ENCODE assay signal across 16 cellular contexts in the genomic region with DNA sequence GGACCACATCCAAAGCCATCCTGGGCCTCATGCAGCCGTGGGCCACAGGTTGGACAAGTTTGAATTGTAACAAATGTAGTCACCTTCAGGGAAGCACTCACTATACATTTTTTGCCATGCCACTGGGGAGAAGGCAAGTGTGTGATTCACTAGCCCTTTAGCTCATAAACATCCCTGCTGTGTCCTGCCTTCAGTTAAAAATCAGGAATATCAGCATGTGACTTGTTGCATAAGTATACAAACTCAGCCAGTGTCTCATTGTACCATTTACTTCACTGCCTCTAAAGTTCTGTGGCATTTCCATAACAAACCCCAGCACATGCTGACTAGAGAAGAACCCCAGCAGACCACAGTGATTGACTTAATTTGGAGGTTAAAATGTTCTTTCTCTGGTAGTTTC.
DNase-seq lines count a peak whose midpoint lies in the region; ATAC-seq and TF ChIP-seq lines count a peak whose summit lies in the region.
"Had no signal": no experiment of that assay in that cellular context is flagged by ENCODE, and none has a peak within 500 bp of the region (broad histone marks: within the 10 kb centered on the region; RNA-seq: fewer than 3 reads in every experiment).

No MANE protein-coding gene starts in this region.

- peak overlapping the region; percentile 46 for H3K27ac ChIP-seq in osteoblast (ENCODE audit: low read depth, low read length)
- H3K27ac ChIP-seq: testis had no signal

- TF ChIP-seq CTCF in osteoblast (IDR thresholded peaks at IDR 0.05; ENCODE audit: extremely low read depth, low read depth, low read length): no peak

- H3K79me2 ChIP-seq in osteoblast (ENCODE audit: insufficient read depth, low read length): no peaks in the 10 kb centered on the region

- H3K4me2 ChIP-seq in osteoblast (ENCODE audit: insufficient read depth, low read length): peak overlapping the region; percentile 7

- peak overlapping the region; percentile 4 for H2AFZ ChIP-seq in osteoblast (ENCODE audit: low read length)

- no peaks in the 10 kb centered on the region for H3K36me3 ChIP-seq in osteoblast (ENCODE audit: insufficient read depth, low read length)

- H3K4me3 ChIP-seq in osteoblast (ENCODE audit: insufficient read depth, low read length): no peak overlapping the region
- H3K4me3 ChIP-seq: testis had no signal

- H3K27me3 ChIP-seq in osteoblast (ENCODE audit: insufficient read depth, low read length): no peaks in the 10 kb centered on the region
- H3K27me3 ChIP-seq: testis had no signal

- H3K4me1 ChIP-seq in osteoblast (ENCODE audit: insufficient read depth, low read length): peaks cover 29% of the 10 kb centered on the region
- H3K4me1 ChIP-seq: testis had no signal

- H4K20me1 ChIP-seq in osteoblast (ENCODE audit: insufficient read depth, low read length): no peaks in the 10 kb centered on the region

- DNase-seq in ELR (ENCODE audit: low read depth): peak; percentile 38
- peak; percentile 85 for DNase-seq in fibroblast of peridontal ligament (ENCODE audit: extremely low read depth)
- no peak for DNase-seq in osteoblast (ENCODE audit: insufficient read length, low spot score, missing footprints)
- no peak for DNase-seq in GOT3 (lab: John Stamatoyannopoulos, UW)
- DNase-seq in activated CD8-positive, alpha-beta memory T cell treated with anti-CD3 and anti-CD28 coated beads, Interleukin-2, amount 50 U/mL, for 4 hours: no peak
- DNase-seq: activated CD4-positive, alpha-beta T cell treated with anti-CD3 and anti-CD28 coated beads, Interleukin-2, amount 50 U/mL, for 1 hour; activated naive CD4-positive, alpha-beta T cell treated with anti-CD3 and anti-CD28 coated beads for 36 hours; CD8-positive, alpha-beta T cell; kidney; NCI-H146; nucleus accumbens; stimulated activated CD4-positive, alpha-beta T cell treated with anti-CD3 and anti-CD28 coated beads, Interleukin-4, amount 100 ng/mL, for 4 hours; testis had no signal

- H3K9me3 ChIP-seq in osteoblast (ENCODE audit: low read depth, low read length): no peaks in the 10 kb centered on the region
- H3K9me3 ChIP-seq: testis had no signal

- ATAC-seq in SK-N-SH treated with all-trans-retinoic acid at 6 μM for 48 hours: peak; percentile 81
- no peak for ATAC-seq in GM21528 (IDR thresholded peaks at IDR 0.05; ENCODE audit: low FRiP score, unreplicated experiment)
- ATAC-seq in GM21515 (IDR thresholded peaks at IDR 0.05; ENCODE audit: unreplicated experiment): no peak
- ATAC-seq: CD8-positive, alpha-beta T cell had no signal

TF ChIP-seq in SK-N-SH treated with all-trans-retinoic acid at 6 μM for 48 hours, 23 proteins besides CTCF, POLR2A, EP300 and RAD21:
- no peak for TF ChIP-seq SNAI2 (CRISPR knock-in tag; IDR thresholded peaks at IDR 0.05)
- TF ChIP-seq, protein P1, sequence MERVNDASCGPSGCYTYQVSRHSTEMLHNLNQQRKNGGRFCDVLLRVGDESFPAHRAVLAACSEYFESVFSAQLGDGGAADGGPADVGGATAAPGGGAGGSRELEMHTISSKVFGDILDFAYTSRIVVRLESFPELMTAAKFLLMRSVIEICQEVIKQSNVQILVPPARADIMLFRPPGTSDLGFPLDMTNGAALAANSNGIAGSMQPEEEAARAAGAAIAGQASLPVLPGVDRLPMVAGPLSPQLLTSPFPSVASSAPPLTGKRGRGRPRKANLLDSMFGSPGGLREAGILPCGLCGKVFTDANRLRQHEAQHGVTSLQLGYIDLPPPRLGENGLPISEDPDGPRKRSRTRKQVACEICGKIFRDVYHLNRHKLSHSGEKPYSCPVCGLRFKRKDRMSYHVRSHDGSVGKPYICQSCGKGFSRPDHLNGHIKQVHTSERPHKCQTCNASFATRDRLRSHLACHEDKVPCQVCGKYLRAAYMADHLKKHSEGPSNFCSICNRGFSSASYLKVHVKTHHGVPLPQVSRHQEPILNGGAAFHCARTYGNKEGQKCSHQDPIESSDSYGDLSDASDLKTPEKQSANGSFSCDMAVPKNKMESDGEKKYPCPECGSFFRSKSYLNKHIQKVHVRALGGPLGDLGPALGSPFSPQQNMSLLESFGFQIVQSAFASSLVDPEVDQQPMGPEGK (CRISPR knock-in tag; IDR thresholded peaks at IDR 0.05; ENCODE audit: borderline replicate concordance): no peak
- TF ChIP-seq GLIS3 (CRISPR knock-in tag; IDR thresholded peaks at IDR 0.05): no peak
- no peak for TF ChIP-seq PPARA (CRISPR knock-in tag; IDR thresholded peaks at IDR 0.05; ENCODE audit: borderline replicate concordance)
- TF ChIP-seq ZFP30 (CRISPR knock-in tag; IDR thresholded peaks at IDR 0.05): no peak
- TF ChIP-seq ARNTL (CRISPR knock-in tag; IDR thresholded peaks at IDR 0.05; ENCODE audit: borderline replicate concordance, low read depth): no peak
- no peak for TF ChIP-seq ZC3H10 (CRISPR knock-in tag; IDR thresholded peaks at IDR 0.05)
- no peak for TF ChIP-seq ZNF565 (CRISPR knock-in tag; conservative IDR thresholded peaks at IDR 0.05; ENCODE audit: low read depth)
- TF ChIP-seq ISL1 (CRISPR knock-in tag; IDR thresholded peaks at IDR 0.05): no peak
- TF ChIP-seq, protein P2, sequence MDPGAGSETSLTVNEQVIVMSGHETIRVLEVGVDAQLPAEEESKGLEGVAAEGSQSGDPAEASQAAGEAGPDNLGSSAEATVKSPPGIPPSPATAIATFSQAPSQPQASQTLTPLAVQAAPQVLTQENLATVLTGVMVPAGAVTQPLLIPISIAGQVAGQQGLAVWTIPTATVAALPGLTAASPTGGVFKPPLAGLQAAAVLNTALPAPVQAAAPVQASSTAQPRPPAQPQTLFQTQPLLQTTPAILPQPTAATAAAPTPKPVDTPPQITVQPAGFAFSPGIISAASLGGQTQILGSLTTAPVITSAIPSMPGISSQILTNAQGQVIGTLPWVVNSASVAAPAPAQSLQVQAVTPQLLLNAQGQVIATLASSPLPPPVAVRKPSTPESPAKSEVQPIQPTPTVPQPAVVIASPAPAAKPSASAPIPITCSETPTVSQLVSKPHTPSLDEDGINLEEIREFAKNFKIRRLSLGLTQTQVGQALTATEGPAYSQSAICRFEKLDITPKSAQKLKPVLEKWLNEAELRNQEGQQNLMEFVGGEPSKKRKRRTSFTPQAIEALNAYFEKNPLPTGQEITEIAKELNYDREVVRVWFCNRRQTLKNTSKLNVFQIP (CRISPR knock-in tag; IDR thresholded peaks at IDR 0.05; ENCODE audit: borderline replicate concordance, low read depth): no peak
- TF ChIP-seq TOX (CRISPR knock-in tag; IDR thresholded peaks at IDR 0.05; ENCODE audit: borderline replicate concordance): no peak
- TF ChIP-seq CSDC2 (CRISPR knock-in tag; IDR thresholded peaks at IDR 0.05): no peak

Comparison
In these comparisons a context has a peak if more than half of its experiments do, and no peak if none do; other contexts are left out.
1. DNase-seq: peak in ELR (single experiment) and fibroblast of peridontal ligament (single experiment); none in osteoblast (single experiment), GOT3 (single experiment) and activated CD8-positive, alpha-beta memory T cell treated with anti-CD3 and anti-CD28 coated beads, Interleukin-2, amount 50 U/mL, for 4 hours (single experiment).